8 cellular contexts compared by ENCODE assay signal in genomic region chr2:54103454-54104314, GRCh38. TPM values are rescaled to one million over a fixed set of nuclear protein-coding genes. Genes with fewer than 3 reads are reported as not detected.
A peak's percentile ranks its signal among the peaks of the same experiment; 100 is the strongest.
DNase-seq lines count a peak whose midpoint lies in the region; ATAC-seq and TF ChIP-seq lines count a peak whose summit lies in the region.

No MANE protein-coding gene starts in this region.

- H3K27ac Mint-ChIP-seq in activated naive CD8-positive, alpha-beta T cell treated with anti-CD3 and anti-CD28 coated beads, Interleukin-2, amount 10 ng/mL, durations not matched to agents 7 days and 5 days: no peak overlapping the region
- peak overlapping the region in 1 of 6 donors; percentile 10 for H3K27ac Mint-ChIP-seq in immature natural killer cell

- no peak overlapping the region for H3K4me3 Mint-ChIP-seq in activated naive CD8-positive, alpha-beta T cell treated with anti-CD3 and anti-CD28 coated beads, Interleukin-2, amount 10 ng/mL, durations not matched to agents 7 days and 5 days
- H3K4me3 Mint-ChIP-seq in immature natural killer cell: no peak overlapping the region

- no peaks in the 10 kb centered on the region for H3K27me3 Mint-ChIP-seq in activated naive CD8-positive, alpha-beta T cell treated with anti-CD3 and anti-CD28 coated beads, Interleukin-2, amount 10 ng/mL, durations not matched to agents 7 days and 5 days
- H3K27me3 Mint-ChIP-seq in immature natural killer cell (ENCODE audit: low read depth in 3 of 3): peaks cover 0 to 2% (median 0%) of the 10 kb centered on the region in 3 donors

- H3K4me1 Mint-ChIP-seq in activated naive CD8-positive, alpha-beta T cell treated with anti-CD3 and anti-CD28 coated beads, Interleukin-2, amount 10 ng/mL, durations not matched to agents 7 days and 5 days: peaks cover 8% of the 10 kb centered on the region
- peaks cover 6 to 8% of the 10 kb centered on the region in 2 donors for H3K4me1 Mint-ChIP-seq in immature natural killer cell

- DNase-seq in NCI-H510A treated with DMSO at 0.1 percent for 48 hours (lab: John Stamatoyannopoulos, UW) (peak; percentile 18), NCI-H510A (lab: John Stamatoyannopoulos, UW) (no peak), HFF-Myc (ENCODE audit: extremely low read depth, low read depth) (peak; percentile 41), NCI-H69 (lab: John Stamatoyannopoulos, UW) (peak; percentile 62), immature natural killer cell (peak in 2 of 3 donors; percentile 7 to 23), amniotic stem cell (lab: John Stamatoyannopoulos, UW) (no peak), cerebellar nuclear complex (lab: John Stamatoyannopoulos, UW) (no peak)
- DNase-seq in activated naive CD8-positive, alpha-beta T cell treated with anti-CD3 and anti-CD28 coated beads, Interleukin-2, amount 10 ng/mL, durations not matched to agents 7 days and 5 days: no peak

- no peak overlapping the region for H3K4me3 ChIP-seq in HFF-Myc (replicated peaks; ENCODE audit: low read depth, low read length)

- POLR2A ChIA-PET in activated naive CD8-positive, alpha-beta T cell treated with anti-CD3 and anti-CD28 coated beads, Interleukin-2, amount 10 ng/mL, durations not matched to agents 7 days and 5 days (lab: Charles Lee): interaction anchor here (0.5 to 1.4 kb wide), 3 partner anchors 12 to 314 kb away, joined by 3 to 6 read pairs (median 3); partner anchors contain the start of gene ACYP2

- peak; percentile 96 for ATAC-seq in activated naive CD8-positive, alpha-beta T cell treated with anti-CD3 and anti-CD28 coated beads, Interleukin-2, amount 10 ng/mL, durations not matched to agents 7 days and 5 days (ENCODE audit: low read depth)

- no peak for TF ChIP-seq CTCF in HFF-Myc (IDR thresholded peaks at IDR 0.05; ENCODE audit: low read depth, low read length, missing control alignments)

- no peaks in the 10 kb centered on the region for H3K36me3 Mint-ChIP-seq in activated naive CD8-positive, alpha-beta T cell treated with anti-CD3 and anti-CD28 coated beads, Interleukin-2, amount 10 ng/mL, durations not matched to agents 7 days and 5 days
- H3K36me3 Mint-ChIP-seq in immature natural killer cell: peaks cover 0 to 3% (median 0%) of the 10 kb centered on the region in 3 donors

- no peaks in the 10 kb centered on the region for H3K9me3 Mint-ChIP-seq in activated naive CD8-positive, alpha-beta T cell treated with anti-CD3 and anti-CD28 coated beads, Interleukin-2, amount 10 ng/mL, durations not matched to agents 7 days and 5 days
- no peaks in the 10 kb centered on the region for H3K9me3 Mint-ChIP-seq in immature natural killer cell

RNA-seq across cellular contexts. Expression of gene ACYP2, which starts 11.7 kb away (rescaled TPM):
- 10 to 100 TPM; 13.9 TPM for total RNA-seq in activated naive CD8-positive, alpha-beta T cell treated with anti-CD3 and anti-CD28 coated beads, Interleukin-2, amount 10 ng/mL, durations not matched to agents 7 days and 5 days
- polyA plus RNA-seq in immature natural killer cell: 10 to 100 TPM; 18.8 to 20.0 (median 19.6) TPM

Comparison
In these comparisons a context has a peak if more than half of its experiments do, and no peak if none do; other contexts are left out.
1. DNase-seq: peak in NCI-H510A treated with DMSO at 0.1 percent for 48 hours (single experiment), HFF-Myc (single experiment), NCI-H69 (single experiment) and immature natural killer cell (2 of 3); none in NCI-H510A (single experiment), activated naive CD8-positive, alpha-beta T cell treated with anti-CD3 and anti-CD28 coated beads, Interleukin-2, amount 10 ng/mL, durations not matched to agents 7 days and 5 days (single experiment), amniotic stem cell (single experiment) and cerebellar nuclear complex (0 of 2).